In genomic region chr14:73457935-73458218, GRCh38 we compare ENCODE assay signal across 1 cellular context.
TF ChIP-seq lines count a peak whose summit lies in the region.

No MANE protein-coding gene starts in this region.

TF ChIP-seq in K562, 482 proteins besides CTCF, POLR2A, EP300 and RAD21 (continued from another document):
- TF ChIP-seq, protein P1, sequence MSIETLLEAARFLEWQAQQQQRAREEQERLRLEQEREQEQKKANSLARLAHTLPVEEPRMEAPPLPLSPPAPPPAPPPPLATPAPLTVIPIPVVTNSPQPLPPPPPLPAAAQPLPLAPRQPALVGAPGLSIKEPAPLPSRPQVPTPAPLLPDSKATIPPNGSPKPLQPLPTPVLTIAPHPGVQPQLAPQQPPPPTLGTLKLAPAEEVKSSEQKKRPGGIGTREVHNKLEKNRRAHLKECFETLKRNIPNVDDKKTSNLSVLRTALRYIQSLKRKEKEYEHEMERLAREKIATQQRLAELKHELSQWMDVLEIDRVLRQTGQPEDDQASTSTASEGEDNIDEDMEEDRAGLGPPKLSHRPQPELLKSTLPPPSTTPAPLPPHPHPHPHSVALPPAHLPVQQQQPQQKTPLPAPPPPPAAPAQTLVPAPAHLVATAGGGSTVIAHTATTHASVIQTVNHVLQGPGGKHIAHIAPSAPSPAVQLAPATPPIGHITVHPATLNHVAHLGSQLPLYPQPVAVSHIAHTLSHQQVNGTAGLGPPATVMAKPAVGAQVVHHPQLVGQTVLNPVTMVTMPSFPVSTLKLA (conservative IDR thresholded peaks at IDR 0.05) = peak in 1 of 2 experiments; percentile 3; a peak in 1 of 4 replicates
- no peak for TF ChIP-seq ZZZ3 (IDR thresholded peaks at IDR 0.05)
- TF ChIP-seq ZNF444 (CRISPR knock-in tag; IDR thresholded peaks at IDR 0.05) = no peak
- TF ChIP-seq LARP7 (IDR thresholded peaks at IDR 0.05) = no peak
- no peak for TF ChIP-seq ZNF133 (CRISPR knock-in tag; IDR thresholded peaks at IDR 0.05)
